In the genomic region with DNA sequence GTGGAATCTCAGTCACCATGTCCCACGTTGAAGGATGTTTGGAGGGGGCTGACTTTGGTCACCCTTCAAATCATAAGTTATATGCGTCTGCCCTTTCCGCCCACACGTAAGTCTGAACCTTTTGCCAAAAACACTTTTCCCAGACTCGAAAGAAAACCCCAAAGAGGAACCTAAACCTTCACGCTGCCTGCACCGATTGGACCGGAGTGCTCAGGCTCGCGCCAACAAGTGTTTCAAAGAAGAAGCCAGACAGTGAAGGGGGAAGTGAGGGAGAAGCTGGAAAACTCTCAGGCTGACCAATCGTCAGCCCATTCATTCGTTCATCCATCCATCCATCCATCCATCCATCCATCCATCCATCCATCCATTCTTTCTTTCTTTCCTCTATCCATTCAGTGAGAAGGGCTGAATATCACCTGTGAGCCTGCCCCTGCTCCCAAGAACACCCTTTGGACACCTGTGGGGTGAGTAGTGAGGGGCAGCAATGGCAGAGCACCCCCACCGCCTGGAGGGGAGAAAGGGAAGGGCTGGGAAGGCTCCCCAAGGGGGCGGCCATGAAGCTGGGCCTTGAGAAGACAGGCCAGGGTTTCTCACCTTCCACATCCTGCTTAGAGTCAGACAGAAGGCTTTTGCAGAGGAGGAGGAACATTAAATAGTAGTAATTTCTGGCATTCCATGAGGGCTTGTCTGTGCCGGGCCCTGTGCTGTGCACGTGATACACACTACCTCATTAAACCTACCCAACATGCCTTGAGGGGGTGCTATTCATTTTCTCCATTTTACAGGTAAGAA, we compare ENCODE assay signal across 1 cellular context.
TF ChIP-seq lines count a peak whose summit lies in the region.

No MANE protein-coding gene starts in this region.

TF ChIP-seq in GM12878, 131 proteins besides CTCF, POLR2A, EP300 and RAD21 (continued from another document):
- TF ChIP-seq, protein P1, sequence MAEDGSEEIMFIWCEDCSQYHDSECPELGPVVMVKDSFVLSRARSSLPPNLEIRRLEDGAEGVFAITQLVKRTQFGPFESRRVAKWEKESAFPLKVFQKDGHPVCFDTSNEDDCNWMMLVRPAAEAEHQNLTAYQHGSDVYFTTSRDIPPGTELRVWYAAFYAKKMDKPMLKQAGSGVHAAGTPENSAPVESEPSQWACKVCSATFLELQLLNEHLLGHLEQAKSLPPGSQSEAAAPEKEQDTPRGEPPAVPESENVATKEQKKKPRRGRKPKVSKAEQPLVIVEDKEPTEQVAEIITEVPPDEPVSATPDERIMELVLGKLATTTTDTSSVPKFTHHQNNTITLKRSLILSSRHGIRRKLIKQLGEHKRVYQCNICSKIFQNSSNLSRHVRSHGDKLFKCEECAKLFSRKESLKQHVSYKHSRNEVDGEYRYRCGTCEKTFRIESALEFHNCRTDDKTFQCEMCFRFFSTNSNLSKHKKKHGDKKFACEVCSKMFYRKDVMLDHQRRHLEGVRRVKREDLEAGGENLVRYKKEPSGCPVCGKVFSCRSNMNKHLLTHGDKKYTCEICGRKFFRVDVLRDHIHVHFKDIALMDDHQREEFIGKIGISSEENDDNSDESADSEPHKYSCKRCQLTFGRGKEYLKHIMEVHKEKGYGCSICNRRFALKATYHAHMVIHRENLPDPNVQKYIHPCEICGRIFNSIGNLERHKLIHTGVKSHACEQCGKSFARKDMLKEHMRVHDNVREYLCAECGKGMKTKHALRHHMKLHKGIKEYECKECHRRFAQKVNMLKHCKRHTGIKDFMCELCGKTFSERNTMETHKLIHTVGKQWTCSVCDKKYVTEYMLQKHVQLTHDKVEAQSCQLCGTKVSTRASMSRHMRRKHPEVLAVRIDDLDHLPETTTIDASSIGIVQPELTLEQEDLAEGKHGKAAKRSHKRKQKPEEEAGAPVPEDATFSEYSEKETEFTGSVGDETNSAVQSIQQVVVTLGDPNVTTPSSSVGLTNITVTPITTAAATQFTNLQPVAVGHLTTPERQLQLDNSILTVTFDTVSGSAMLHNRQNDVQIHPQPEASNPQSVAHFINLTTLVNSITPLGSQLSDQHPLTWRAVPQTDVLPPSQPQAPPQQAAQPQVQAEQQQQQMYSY (CRISPR knock-in tag; IDR thresholded peaks at IDR 0.05), result no peak
- peak; percentile 80 for TF ChIP-seq EED (IDR thresholded peaks at IDR 0.05; ENCODE audit: low read depth)
- no peak for TF ChIP-seq SMC3 (IDR thresholded peaks at IDR 0.05; ENCODE audit: borderline replicate concordance, low read length)
- TF ChIP-seq IKZF2 (IDR thresholded peaks at IDR 0.05), result peak; percentile 79 to 81; a peak in 2 of 4 replicates
- 0 out of 2 replicates have a peak, but pooled peaks have one; percentile 37 for TF ChIP-seq DPF2 (IDR thresholded peaks at IDR 0.05)
- TF ChIP-seq ZZZ3 (IDR thresholded peaks at IDR 0.05; ENCODE audit: control insufficient read depth, insufficient read length, low read depth), result no peak
- no peak for TF ChIP-seq BCL11A (IDR thresholded peaks at IDR 0.05; ENCODE audit: low read depth, low read length)
- TF ChIP-seq ATF7 (IDR thresholded peaks at IDR 0.05; ENCODE audit: low read depth), result no peak
- TF ChIP-seq, protein P2, sequence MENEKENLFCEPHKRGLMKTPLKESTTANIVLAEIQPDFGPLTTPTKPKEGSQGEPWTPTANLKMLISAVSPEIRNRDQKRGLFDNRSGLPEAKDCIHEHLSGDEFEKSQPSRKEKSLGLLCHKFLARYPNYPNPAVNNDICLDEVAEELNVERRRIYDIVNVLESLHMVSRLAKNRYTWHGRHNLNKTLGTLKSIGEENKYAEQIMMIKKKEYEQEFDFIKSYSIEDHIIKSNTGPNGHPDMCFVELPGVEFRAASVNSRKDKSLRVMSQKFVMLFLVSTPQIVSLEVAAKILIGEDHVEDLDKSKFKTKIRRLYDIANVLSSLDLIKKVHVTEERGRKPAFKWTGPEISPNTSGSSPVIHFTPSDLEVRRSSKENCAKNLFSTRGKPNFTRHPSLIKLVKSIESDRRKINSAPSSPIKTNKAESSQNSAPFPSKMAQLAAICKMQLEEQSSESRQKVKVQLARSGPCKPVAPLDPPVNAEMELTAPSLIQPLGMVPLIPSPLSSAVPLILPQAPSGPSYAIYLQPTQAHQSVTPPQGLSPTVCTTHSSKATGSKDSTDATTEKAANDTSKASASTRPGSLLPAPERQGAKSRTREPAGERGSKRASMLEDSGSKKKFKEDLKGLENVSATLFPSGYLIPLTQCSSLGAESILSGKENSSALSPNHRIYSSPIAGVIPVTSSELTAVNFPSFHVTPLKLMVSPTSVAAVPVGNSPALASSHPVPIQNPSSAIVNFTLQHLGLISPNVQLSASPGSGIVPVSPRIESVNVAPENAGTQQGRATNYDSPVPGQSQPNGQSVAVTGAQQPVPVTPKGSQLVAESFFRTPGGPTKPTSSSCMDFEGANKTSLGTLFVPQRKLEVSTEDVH (IDR thresholded peaks at IDR 0.05; ENCODE audit: low read depth, partially characterized antibody), result no peak
- TF ChIP-seq, protein P3, sequence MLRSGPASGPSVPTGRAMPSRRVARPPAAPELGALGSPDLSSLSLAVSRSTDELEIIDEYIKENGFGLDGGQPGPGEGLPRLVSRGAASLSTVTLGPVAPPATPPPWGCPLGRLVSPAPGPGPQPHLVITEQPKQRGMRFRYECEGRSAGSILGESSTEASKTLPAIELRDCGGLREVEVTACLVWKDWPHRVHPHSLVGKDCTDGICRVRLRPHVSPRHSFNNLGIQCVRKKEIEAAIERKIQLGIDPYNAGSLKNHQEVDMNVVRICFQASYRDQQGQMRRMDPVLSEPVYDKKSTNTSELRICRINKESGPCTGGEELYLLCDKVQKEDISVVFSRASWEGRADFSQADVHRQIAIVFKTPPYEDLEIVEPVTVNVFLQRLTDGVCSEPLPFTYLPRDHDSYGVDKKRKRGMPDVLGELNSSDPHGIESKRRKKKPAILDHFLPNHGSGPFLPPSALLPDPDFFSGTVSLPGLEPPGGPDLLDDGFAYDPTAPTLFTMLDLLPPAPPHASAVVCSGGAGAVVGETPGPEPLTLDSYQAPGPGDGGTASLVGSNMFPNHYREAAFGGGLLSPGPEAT (IDR thresholded peaks at IDR 0.05; ENCODE audit: low read depth), result peak; percentile 62; the same call in 1 of the 2 replicates
- TF ChIP-seq MEF2A (IDR thresholded peaks at IDR 0.05; ENCODE audit: insufficient read depth, low read depth, low read length), result 0 out of 2 replicates have a peak, but pooled peaks have one; percentile 10
- TF ChIP-seq, protein P4, sequence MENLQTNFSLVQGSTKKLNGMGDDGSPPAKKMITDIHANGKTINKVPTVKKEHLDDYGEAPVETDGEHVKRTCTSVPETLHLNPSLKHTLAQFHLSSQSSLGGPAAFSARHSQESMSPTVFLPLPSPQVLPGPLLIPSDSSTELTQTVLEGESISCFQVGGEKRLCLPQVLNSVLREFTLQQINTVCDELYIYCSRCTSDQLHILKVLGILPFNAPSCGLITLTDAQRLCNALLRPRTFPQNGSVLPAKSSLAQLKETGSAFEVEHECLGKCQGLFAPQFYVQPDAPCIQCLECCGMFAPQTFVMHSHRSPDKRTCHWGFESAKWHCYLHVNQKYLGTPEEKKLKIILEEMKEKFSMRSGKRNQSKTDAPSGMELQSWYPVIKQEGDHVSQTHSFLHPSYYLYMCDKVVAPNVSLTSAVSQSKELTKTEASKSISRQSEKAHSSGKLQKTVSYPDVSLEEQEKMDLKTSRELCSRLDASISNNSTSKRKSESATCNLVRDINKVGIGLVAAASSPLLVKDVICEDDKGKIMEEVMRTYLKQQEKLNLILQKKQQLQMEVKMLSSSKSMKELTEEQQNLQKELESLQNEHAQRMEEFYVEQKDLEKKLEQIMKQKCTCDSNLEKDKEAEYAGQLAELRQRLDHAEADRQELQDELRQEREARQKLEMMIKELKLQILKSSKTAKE (IDR thresholded peaks at IDR 0.05; ENCODE audit: low read depth, poor library complexity, severe bottlenecking), result peak; percentile 36
